In the genomic region with DNA sequence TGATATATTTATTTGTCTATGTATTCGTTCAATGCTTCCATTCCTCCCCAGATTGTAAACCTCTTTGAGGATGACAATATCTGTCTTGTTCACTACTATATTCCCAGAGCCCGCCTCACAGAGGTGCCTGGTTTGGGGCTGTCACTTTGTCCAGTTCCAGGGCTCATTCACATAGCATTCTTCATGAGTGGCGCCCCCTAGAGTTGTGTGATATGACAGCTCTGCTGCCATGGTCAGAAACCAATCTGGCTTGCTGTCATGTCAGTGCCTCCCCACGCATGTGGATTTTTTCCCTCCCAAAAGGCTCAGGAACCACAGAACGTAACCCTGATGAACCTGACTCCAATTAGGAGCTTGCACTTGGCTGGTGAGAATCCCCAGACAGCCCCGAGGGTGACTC, we compare ENCODE assay signal across 22 cellular contexts.
DNase-seq lines count a peak whose midpoint lies in the region; TF ChIP-seq lines count a peak whose summit lies in the region.
"Had no signal": no experiment of that assay in that cellular context is flagged by ENCODE, and none has a peak within 500 bp of the region (broad histone marks: within the 10 kb centered on the region; RNA-seq: fewer than 3 reads in every experiment).

No MANE protein-coding gene starts in this region.

- intact Hi-C loops in A673 (cut with micrococcal nuclease; ENCODE audit: unreplicated experiment), result no loop called here

- H3K27me3 Mint-ChIP-seq in endodermal cell (ENCODE audit: insufficient read depth), result peaks cover 5% of the 10 kb centered on the region

- H3K4me1 Mint-ChIP-seq in endodermal cell, result no peaks in the 10 kb centered on the region
- H3K4me1 Mint-ChIP-seq: activated T-helper 17 cell treated with anti-CD3 and anti-CD28 coated beads, Interleukin-2, amount 50 U/mL, for 72 hours; nephron had no signal

- H3K9me3 Mint-ChIP-seq in endodermal cell, result no peaks in the 10 kb centered on the region
- H3K9me3 Mint-ChIP-seq: activated naive CD4-positive, alpha-beta T cell treated with anti-CD3 and anti-CD28 coated beads, Interleukin-2, amount 50 U/mL, for 72 hours; activated T-helper 17 cell treated with anti-CD3 and anti-CD28 coated beads, Interleukin-2, amount 50 U/mL, for 72 hours; CD8-positive, alpha-beta T cell had no signal

- CTCF ChIA-PET in A673 (lab: Charles Lee), result no interaction called here

- POLR2A ChIA-PET in A673 (lab: Charles Lee; ENCODE audit: low non-redundant PET), result interaction anchor here (0.9 kb wide), 1 partner anchor 438 kb away, joined by 3 read pairs; no protein-coding TSS in a partner anchor

- DNase-seq in A673 (ENCODE audit: low spot score), result no peak
- no peak for DNase-seq in GM06990 (ENCODE audit: extremely low read depth, insufficient read length)
- peak; percentile 82 for DNase-seq in NCI-H2227 (lab: John Stamatoyannopoulos, UW; ENCODE audit: unreplicated experiment)
- DNase-seq in endodermal cell, result no peak
- DNase-seq in activated CD8-positive, alpha-beta memory T cell treated with anti-CD3 and anti-CD28 coated beads for 24 hours, result no peak
- no peak for DNase-seq in NCI-H1417 treated with DMSO at 0.1 percent for 48 hours (lab: John Stamatoyannopoulos, UW)
- DNase-seq in H4 (ENCODE audit: low spot score), result no peak
- DNase-seq: activated CD8-positive, alpha-beta memory T cell treated with anti-CD3 and anti-CD28 coated beads, Interleukin-2, amount 50 U/mL, for 4 hours; aorta; CD8-positive, alpha-beta T cell; dermis blood vessel endothelial cell; DMS79; GOT3; KBM-7; NCI-H1694; NCI-H748 treated with DMSO at 0.1 percent for 48 hours; posterior cingulate gyrus; SIG-M5; T-helper 1 cell had no signal

- H3K9me3 ChIP-seq in A673 (ENCODE audit: low read depth, low read length, poor library complexity, severe bottlenecking) (no peaks in the 10 kb centered on the region), endodermal cell (ENCODE audit: control insufficient read depth, low read length) (no peaks in the 10 kb centered on the region)

- H3K27ac ChIP-seq in A673 (ENCODE audit: low read depth, low read length, poor library complexity, severe bottlenecking), result no peak overlapping the region
- H3K27ac ChIP-seq in endodermal cell (ENCODE audit: low read depth, low read length), result no peak overlapping the region

- H3K27ac Mint-ChIP-seq in endodermal cell, result no peak overlapping the region
- H3K27ac Mint-ChIP-seq: activated naive CD4-positive, alpha-beta T cell treated with anti-CD3 and anti-CD28 coated beads, Interleukin-2, amount 50 U/mL, for 72 hours; activated T-helper 17 cell treated with anti-CD3 and anti-CD28 coated beads, Interleukin-2, amount 50 U/mL, for 72 hours; CD8-positive, alpha-beta T cell; nephron had no signal

- 71 to 78% methylated on average over 4 to 6 of the region's 6 CpGs for WGBS in endodermal cell (ENCODE audit: insufficient coverage in 1 of 2, insufficient read length in 1 of 2), 2 experiments

- H3K27me3 ChIP-seq in A673 (replicated peaks; ENCODE audit: insufficient read depth, low read depth, low read length, poor library complexity) (no peaks in the 10 kb centered on the region), GM06990 (replicated peaks; ENCODE audit: control insufficient read depth, insufficient read depth, low read length) (no peaks in the 10 kb centered on the region), endodermal cell (ENCODE audit: control insufficient read depth, insufficient read depth, low read length, poor library complexity, severe bottlenecking) (no peaks in the 10 kb centered on the region)

- H3K4me1 ChIP-seq in A673 (ENCODE audit: insufficient read depth, low read length, poor library complexity, severe bottlenecking), result no peaks in the 10 kb centered on the region
- no peaks in the 10 kb centered on the region for H3K4me1 ChIP-seq in endodermal cell (ENCODE audit: control insufficient read depth, insufficient read depth, low read length)

- no peak overlapping the region for H3K4me3 ChIP-seq in A673 (ENCODE audit: low read depth, low read length, poor library complexity, severe bottlenecking)
- H3K4me3 ChIP-seq in GM06990 (replicated peaks; ENCODE audit: low read depth, low read length), result no peak overlapping the region
- H3K4me3 ChIP-seq in endodermal cell (ENCODE audit: low read length), result no peak overlapping the region

- TF ChIP-seq CTCF in A673 (conservative IDR thresholded peaks at IDR 0.05; ENCODE audit: low read depth, low read length) (peak; percentile 43), GM06990 (IDR thresholded peaks at IDR 0.05; ENCODE audit: insufficient read depth, low read length, poor library complexity, severe bottlenecking) (peak; percentile 6), endodermal cell (conservative IDR thresholded peaks at IDR 0.05) (peak; percentile 49)

- no peaks in the 10 kb centered on the region for H3K36me3 Mint-ChIP-seq in endodermal cell (ENCODE audit: low read depth)
- H3K36me3 Mint-ChIP-seq: activated naive CD4-positive, alpha-beta T cell treated with anti-CD3 and anti-CD28 coated beads, Interleukin-2, amount 50 U/mL, for 72 hours; CD8-positive, alpha-beta T cell had no signal

- H3K36me3 ChIP-seq in A673 (ENCODE audit: insufficient read depth, low read length, poor library complexity, severe bottlenecking), result no peaks in the 10 kb centered on the region
- no peaks in the 10 kb centered on the region for H3K36me3 ChIP-seq in GM06990 (ENCODE audit: control insufficient read depth, insufficient read depth, low read length)
- no peaks in the 10 kb centered on the region for H3K36me3 ChIP-seq in endodermal cell (ENCODE audit: control insufficient read depth, insufficient read depth, low read length)

- no peak overlapping the region for H3K4me3 Mint-ChIP-seq in endodermal cell
- H3K4me3 Mint-ChIP-seq: activated T-helper 17 cell treated with anti-CD3 and anti-CD28 coated beads, Interleukin-2, amount 50 U/mL, for 72 hours; CD8-positive, alpha-beta T cell; nephron had no signal

- no peak overlapping the region for H3K9ac ChIP-seq in endodermal cell (ENCODE audit: extremely low read depth, low read length, poor library complexity, severe bottlenecking)

- BruUV-seq in A673 (replicated peaks; lab: Mats Ljungman, UMichigan), result no TSS peak
